In the genomic region with DNA sequence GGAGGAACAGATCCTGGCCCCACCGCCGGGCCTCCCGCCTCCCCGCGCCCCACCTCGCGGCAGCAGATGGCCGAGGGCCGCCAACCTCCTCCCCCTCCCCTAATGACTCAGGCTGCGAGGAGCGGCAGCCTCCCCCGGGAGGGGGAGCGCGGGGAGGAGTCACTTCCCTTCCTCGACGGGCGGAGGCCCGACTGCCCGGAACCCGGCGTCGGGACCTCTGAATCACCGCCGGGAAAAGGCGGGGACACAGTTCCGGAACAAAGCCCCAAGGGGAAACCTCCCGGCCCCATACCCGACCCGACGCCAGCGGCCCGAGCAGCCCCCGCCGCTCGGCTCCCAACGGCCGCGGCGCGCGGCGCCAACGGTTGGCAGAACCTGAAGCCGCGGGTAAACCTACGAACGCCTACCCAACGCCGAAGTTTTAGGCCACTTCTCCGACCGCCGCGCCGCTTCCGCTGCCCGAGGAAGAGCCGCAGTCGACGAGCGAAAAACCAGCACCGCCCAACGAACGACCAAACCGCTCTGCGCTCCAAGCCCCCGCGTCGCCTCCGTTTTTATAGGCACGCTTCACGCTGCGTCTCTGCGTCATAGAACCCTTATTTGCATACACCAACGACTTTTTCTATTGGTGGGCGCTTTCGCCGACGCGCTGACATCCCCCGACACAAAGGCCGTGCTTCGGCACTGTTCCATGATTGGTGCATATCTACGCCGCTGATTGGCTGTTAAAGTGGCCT, we compare ENCODE assay signal across 8 cellular contexts.
DNase-seq lines count a peak whose midpoint lies in the region; ATAC-seq and TF ChIP-seq lines count a peak whose summit lies in the region.

No MANE protein-coding gene starts in this region.

- ATAC-seq in GM18508 (IDR thresholded peaks at IDR 0.05; ENCODE audit: insufficient read depth, unreplicated experiment) = peak; percentile 68
- ATAC-seq in HG02981 (IDR thresholded peaks at IDR 0.05; ENCODE audit: unreplicated experiment) = peak; percentile 65

- peak; percentile 98 for DNase-seq in NCI-H2029 (lab: John Stamatoyannopoulos, UW)
- DNase-seq in T1000 (lab: John Stamatoyannopoulos, UW) = peak; percentile 98
- peak; percentile 100 for DNase-seq in astrocyte of the hippocampus (ENCODE audit: low read depth, low spot score)
- peak; percentile 94 to 99 for DNase-seq in hippocampal formation (lab: John Stamatoyannopoulos, UW)
- DNase-seq in retinal pigment epithelial cell (ENCODE audit: low read depth) = peak; percentile 99
- no peak for DNase-seq in middle frontal gyrus (ENCODE audit: extremely low spot score, low spot score)

- TF ChIP-seq CTCF in retinal pigment epithelial cell (conservative IDR thresholded peaks at IDR 0.05; ENCODE audit: low read depth, low read length) = no peak

- peak overlapping the region; percentile 75 for H3K4me3 ChIP-seq in retinal pigment epithelial cell (ENCODE audit: low read length)
